In genomic region chr2:168528469-168528868, GRCh38 we compare ENCODE assay signal across 17 cellular contexts.
DNase-seq lines count a peak whose midpoint lies in the region; ATAC-seq, FAIRE-seq and TF ChIP-seq lines count a peak whose summit lies in the region.
"Had no signal": no experiment of that assay in that cellular context is flagged by ENCODE, and none has a peak within 500 bp of the region (broad histone marks: within the 10 kb centered on the region; RNA-seq: fewer than 3 reads in every experiment).

No MANE protein-coding gene starts in this region.

- TF ChIP-seq CTCF in fibroblast of the aortic adventitia (IDR thresholded peaks at IDR 0.05; ENCODE audit: insufficient read depth, low read length), result no peak
- TF ChIP-seq CTCF in suprapubic skin (IDR thresholded peaks at IDR 0.05), result no peak
- TF ChIP-seq CTCF in HepG2 (CRISPR knock-in tag; IDR thresholded peaks at IDR 0.05), result no peak

- no peak for FAIRE-seq in HepG2 (lab: Jason Lieb, UNC)

- H3K27me3 ChIP-seq in SJSA1 (replicated peaks) (no peaks in the 10 kb centered on the region), suprapubic skin (no peaks in the 10 kb centered on the region), HepG2 (ENCODE audit: control insufficient read depth in 1 of 2, insufficient read depth in 2 of 2, low read length in 2 of 2) (no peaks in the 10 kb centered on the region)

- DNase-seq in ELR (ENCODE audit: low read depth) (peak; percentile 33), SJSA1 (ENCODE audit: low read depth in 1 of 2, low spot score in 2 of 2) (peak in 1 of 2 experiments; percentile 59), fibroblast of the aortic adventitia (ENCODE audit: low read depth) (peak; percentile 36), suprapubic skin (ENCODE audit: low spot score in 2 of 2) (no peak), HepG2 (ENCODE audit: low spot score) (no peak), epidermal melanocyte (ENCODE audit: insufficient read length, low spot score) (no peak)
- DNase-seq: activated CD8-positive, alpha-beta T cell treated with anti-CD3 and anti-CD28 coated beads, Interleukin-2, amount 10 ng/mL, durations not matched to agents 7 days and 5 days; anterior cingulate cortex; CD8-positive, alpha-beta memory T cell; GDM1; NCI-H1436 treated with DMSO at 0.1 percent for 48 hours; NCI-H345; SK-N-SH; stimulated activated naive CD8-positive, alpha-beta T cell treated with anti-CD3 and anti-CD28 coated beads, Interleukin-15, amount 100 ng/mL, for 72 hours had no signal

- H3K79me2 ChIP-seq in HepG2 (ENCODE audit: insufficient read depth, low read length), result peaks cover 26% of the 10 kb centered on the region

- ATAC-seq in GM18519 (IDR thresholded peaks at IDR 0.05; ENCODE audit: low FRiP score, unreplicated experiment), result no peak
- no peak for ATAC-seq in HepG2
- ATAC-seq: activated CD8-positive, alpha-beta T cell treated with anti-CD3 and anti-CD28 coated beads, Interleukin-2, amount 10 ng/mL, durations not matched to agents 7 days and 5 days; activated T-helper 17 cell treated with anti-CD3 and anti-CD28 coated beads, Interleukin-2, amount 50 U/mL, for 72 hours had no signal

- POLR2A ChIA-PET in HepG2 (lab: Yijun Ruan, JAX), result no interaction called here

- H3K4me2 ChIP-seq in HepG2 (ENCODE audit: low read depth, low read length), result no peak overlapping the region
- H3K4me2 ChIP-seq: KMS-11, SK-N-SH had no signal

- peak overlapping the region; percentile 49 for H3K27ac ChIP-seq in SJSA1
- H3K27ac ChIP-seq in suprapubic skin, result peak overlapping the region; percentile 39
- no peak overlapping the region for H3K27ac ChIP-seq in HepG2 (ENCODE audit: extremely low read length, insufficient read depth, low read length)
- H3K27ac ChIP-seq: KMS-11 had no signal

- no peak overlapping the region for H2AFZ ChIP-seq in HepG2 (ENCODE audit: low read length)

- no peak for TF ChIP-seq POLR2A in suprapubic skin (IDR thresholded peaks at IDR 0.05)
- TF ChIP-seq POLR2A in HepG2 (IDR thresholded peaks at IDR 0.05; ENCODE audit: insufficient read depth in 1 of 2, low read depth in 2 of 2, low read length in 2 of 2), result no peak

- TF ChIP-seq RAD21 in HepG2 (CRISPR knock-in tag; IDR thresholded peaks at IDR 0.05), result no peak

- H4K20me1 ChIP-seq in HepG2 (ENCODE audit: insufficient read depth, low read length), result no peaks in the 10 kb centered on the region

- peaks cover 55% of the 10 kb centered on the region for H3K4me1 ChIP-seq in SJSA1 (replicated peaks)
- H3K4me1 ChIP-seq in suprapubic skin, result peaks cover 74% of the 10 kb centered on the region
- H3K4me1 ChIP-seq in HepG2 (ENCODE audit: insufficient read depth, low read length), result peaks cover 9% of the 10 kb centered on the region; the same call in 1 of the 2 replicates

- TF ChIP-seq EP300 in suprapubic skin (IDR thresholded peaks at IDR 0.05) (no peak), HepG2 (IDR thresholded peaks at IDR 0.05; ENCODE audit: low read depth in 2 of 2, low read length in 2 of 2) (no peak), HepG2 (CRISPR knock-in tag; IDR thresholded peaks at IDR 0.05; ENCODE audit: borderline replicate concordance) (no peak)

- H3K9me3 ChIP-seq in SJSA1 (replicated peaks) (no peaks in the 10 kb centered on the region), suprapubic skin (no peaks in the 10 kb centered on the region), HepG2 (ENCODE audit: low read length) (no peaks in the 10 kb centered on the region)
- H3K9me3 ChIP-seq: SK-N-SH had no signal

- H3K4me3 ChIP-seq in SJSA1 (no peak overlapping the region), fibroblast of the aortic adventitia (ENCODE audit: low read depth, low read length) (no peak overlapping the region), suprapubic skin (no peak overlapping the region), HepG2 (replicated peaks in 1 of 3; ENCODE audit: insufficient read depth in 1 of 3, low read depth in 2 of 3, low read length in 3 of 3) (no peak overlapping the region)

- intact Hi-C loops in HepG2 (cut with micrococcal nuclease; ENCODE audit: unreplicated experiment), result no loop called here

- no TSS peak for BruUV-seq in HepG2 (replicated peaks; lab: Mats Ljungman, UMichigan)

- CTCF ChIA-PET in HepG2 (lab: Yijun Ruan, JAX; ENCODE audit: low intra/inter-chr PET ratio, low total read pairs), result no interaction called here

- in situ Hi-C loops in HepG2 (cut with HindIII; ENCODE audit: extremely low pct_ligation_motif_present, low pct_unique_long_range_greater_than_20kb), result no loop called here

- H3K36me3 ChIP-seq in SJSA1, result no peaks in the 10 kb centered on the region
- H3K36me3 ChIP-seq in suprapubic skin, result no peaks in the 10 kb centered on the region
- no peaks in the 10 kb centered on the region for H3K36me3 ChIP-seq in HepG2 (replicated peaks in 1 of 2; ENCODE audit: control insufficient read depth in 1 of 2, insufficient read depth in 2 of 2, low read length in 2 of 2)

- H3K9ac ChIP-seq in HepG2 (ENCODE audit: insufficient read depth, low read depth, low read length), result no peak overlapping the region
- H3K9ac ChIP-seq: KMS-11, SK-N-SH had no signal

TF ChIP-seq in HepG2, 621 proteins besides CTCF, POLR2A, EP300 and RAD21:
- TF ChIP-seq PLSCR1 (CRISPR knock-in tag; IDR thresholded peaks at IDR 0.05; ENCODE audit: borderline replicate concordance) (no peak), MNT (IDR thresholded peaks at IDR 0.05) (no peak)

Comparison
In these comparisons a context has a peak if more than half of its experiments do, and no peak if none do; other contexts are left out.
1. DNase-seq: peak in ELR (single experiment) and fibroblast of the aortic adventitia (single experiment); none in suprapubic skin (0 of 2), HepG2 (single experiment) and epidermal melanocyte (single experiment).